In genomic region chr15:41585140-41586047, GRCh38 we compare ENCODE assay signal across 8 cellular contexts. TPM values are rescaled to one million over a fixed set of nuclear protein-coding genes. Genes with fewer than 3 reads are reported as not detected.
A peak's percentile ranks its signal among the peaks of the same experiment; 100 is the strongest.
DNase-seq lines count a peak whose midpoint lies in the region; ATAC-seq, FAIRE-seq and TF ChIP-seq lines count a peak whose summit lies in the region.

No MANE protein-coding gene starts in this region.

- peaks cover 2% of the 10 kb centered on the region for H3K36me3 Mint-ChIP-seq in astrocyte (ENCODE audit: low read depth, unreplicated experiment)

- H3K9me3 Mint-ChIP-seq in astrocyte (ENCODE audit: unreplicated experiment) = no peaks in the 10 kb centered on the region

- H3K9ac ChIP-seq in astrocyte (ENCODE audit: low read length) = peak overlapping the region; percentile 69

- no peaks in the 10 kb centered on the region for H4K20me1 ChIP-seq in astrocyte (ENCODE audit: insufficient read depth, low read length)

- H3K4me3 ChIP-seq in SJSA1 (peak overlapping the region; percentile 34), astrocyte (ENCODE audit: insufficient read depth, low read depth, low read length) (peak overlapping the region; percentile 50), iPS DF 6.9 (ENCODE audit: low read length) (peak overlapping the region; percentile 43; the same call in 1 of the 2 replicates)

- no CpG with 5 or more reads among the region's 78 CpGs for WGBS in iPS DF 6.9 (ENCODE audit: insufficient coverage, insufficient read length)

- intact Hi-C loops in sciatic nerve (cut with DNase I) = no loop called here

- peak; percentile 37 for TF ChIP-seq CTCF in astrocyte (IDR thresholded peaks at IDR 0.05; ENCODE audit: insufficient read depth, low read depth, low read length)

- H3K27me3 ChIP-seq in SJSA1 (replicated peaks) = no peaks in the 10 kb centered on the region
- peaks cover 2% of the 10 kb centered on the region for H3K27me3 ChIP-seq in astrocyte (ENCODE audit: insufficient read depth, low read length)
- no peaks in the 10 kb centered on the region for H3K27me3 ChIP-seq in iPS DF 6.9 (ENCODE audit: control insufficient read depth, insufficient read depth, low read length)

- H3K4me1 ChIP-seq in SJSA1 (replicated peaks) = peaks cover 11% of the 10 kb centered on the region
- H3K4me1 ChIP-seq in astrocyte (ENCODE audit: insufficient read depth, low read length) = peaks cover 6% of the 10 kb centered on the region
- no peaks in the 10 kb centered on the region for H3K4me1 ChIP-seq in iPS DF 6.9 (ENCODE audit: control insufficient read depth, insufficient read depth, low read length)

- peaks cover 3% of the 10 kb centered on the region for H3K4me1 Mint-ChIP-seq in astrocyte (ENCODE audit: low read depth, unreplicated experiment)

- H3K4me2 ChIP-seq in astrocyte (ENCODE audit: low read length) = peak overlapping the region; percentile 91

- DNase-seq in EL = peak; percentile 74
- peak; percentile 64 to 66 for DNase-seq in SJSA1 (ENCODE audit: low read depth in 1 of 2, low spot score in 2 of 2)
- DNase-seq in astrocyte (ENCODE audit: low read depth) = peak; percentile 49
- no peak for DNase-seq in iPS DF 6.9 (ENCODE audit: low read depth, low spot score)
- DNase-seq in sciatic nerve (ENCODE audit: low spot score) = peak; percentile 77
- DNase-seq in germinal center (ENCODE audit: low spot score) = no peak

- H3K36me3 ChIP-seq in SJSA1 = no peaks in the 10 kb centered on the region
- H3K36me3 ChIP-seq in astrocyte (ENCODE audit: insufficient read depth, low read length) = no peaks in the 10 kb centered on the region
- H3K36me3 ChIP-seq in iPS DF 6.9 (ENCODE audit: control insufficient read depth, insufficient read depth, low read length) = no peaks in the 10 kb centered on the region

- peaks cover 5% of the 10 kb centered on the region for H3K27me3 Mint-ChIP-seq in astrocyte (ENCODE audit: low read depth, unreplicated experiment)

- ATAC-seq in sciatic nerve (peak; percentile 90), GM21619 (IDR thresholded peaks at IDR 0.05; ENCODE audit: unreplicated experiment) (no peak), HG02938 (IDR thresholded peaks at IDR 0.05; ENCODE audit: unreplicated experiment) (no peak)

- H3K79me2 ChIP-seq in astrocyte (ENCODE audit: insufficient read depth, low read length) = no peaks in the 10 kb centered on the region

- H3K9me3 ChIP-seq in SJSA1 (replicated peaks) (no peaks in the 10 kb centered on the region), astrocyte (ENCODE audit: insufficient read depth, low read depth, low read length) (no peaks in the 10 kb centered on the region), iPS DF 6.9 (ENCODE audit: control insufficient read depth, insufficient read depth, low read length) (no peaks in the 10 kb centered on the region)

- H3K27ac ChIP-seq in SJSA1 = no peak overlapping the region
- H3K27ac ChIP-seq in astrocyte (ENCODE audit: low read depth, low read length) = no peak overlapping the region
- no peak overlapping the region for H3K27ac ChIP-seq in iPS DF 6.9 (ENCODE audit: low read length)

- H3K27ac Mint-ChIP-seq in astrocyte (ENCODE audit: unreplicated experiment) = peak overlapping the region; percentile 91

- H3K4me3 Mint-ChIP-seq in astrocyte (ENCODE audit: unreplicated experiment) = peak overlapping the region; percentile 73

- H2AFZ ChIP-seq in astrocyte (ENCODE audit: low read depth, low read length) = peak overlapping the region; percentile 84

- FAIRE-seq in astrocyte (lab: Jason Lieb, UNC) = no peak

RNA-seq across cellular contexts. Expression of gene TYRO3, which starts 26.4 kb away (rescaled TPM):
- total RNA-seq in SJSA1 (2014; rRNA removed; shearing (Covaris generic)) = 8.9 and 17.2 TPM in 2 replicates
- total RNA-seq in astrocyte (28.5 and 34.0 TPM in 2 replicates), sciatic nerve (36.9 TPM)

RNA-seq across cellular contexts. Expression of gene RPAP1, which starts 41.3 kb away (rescaled TPM):
- total RNA-seq in SJSA1 (2014; rRNA removed; shearing (Covaris generic)) = 17.4 and 22.4 TPM in 2 replicates
- total RNA-seq in astrocyte (35.9 and 39.1 TPM in 2 replicates), sciatic nerve (30.0 TPM)

Comparison
In these comparisons a context has a peak if more than half of its experiments do, and no peak if none do; other contexts are left out.
1. DNase-seq: peak in EL (single experiment), SJSA1 (2 of 2), astrocyte (single experiment) and sciatic nerve (single experiment); none in iPS DF 6.9 (single experiment) and germinal center (single experiment).
2. Peak in every context shown above with its lines, with median percentiles within 50 percentile points of each other: H3K4me3 ChIP-seq.